Comparison of ENCODE assay signal across 8 cellular contexts in the genomic region with DNA sequence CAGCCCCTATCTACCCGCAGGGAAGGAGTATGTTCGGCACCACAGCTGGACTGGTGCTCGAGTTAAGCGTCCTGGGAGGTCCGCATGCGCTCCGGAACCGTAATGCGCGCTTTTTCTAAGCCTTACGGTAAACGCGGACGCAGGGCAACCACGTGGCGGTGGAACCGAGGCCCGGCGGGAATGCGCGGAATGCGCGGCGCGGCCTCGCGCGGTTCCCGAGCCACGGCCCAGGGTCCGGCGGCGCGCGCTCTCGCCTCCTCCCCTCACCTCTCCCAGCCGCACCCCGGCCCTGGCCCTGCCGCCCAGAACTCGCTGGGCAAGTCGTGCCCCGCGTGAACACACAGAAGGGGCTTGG. TPM values are rescaled to one million over a fixed set of nuclear protein-coding genes. Genes with fewer than 3 reads are reported as not detected.
DNase-seq lines count a peak whose midpoint lies in the region; ATAC-seq and TF ChIP-seq lines count a peak whose summit lies in the region.

No MANE protein-coding gene starts in this region.

- H3K4me1 ChIP-seq in rectal smooth muscle tissue (ENCODE audit: control insufficient read depth, insufficient read depth, low read length) = no peaks in the 10 kb centered on the region

- peaks cover 13% of the 10 kb centered on the region for H3K27me3 ChIP-seq in rectal smooth muscle tissue (ENCODE audit: control insufficient read depth, insufficient read depth, low read length)

- no peak overlapping the region for H3K9ac ChIP-seq in rectal smooth muscle tissue (ENCODE audit: low read length)

- no peak for ATAC-seq in GM19023 (IDR thresholded peaks at IDR 0.05; ENCODE audit: unreplicated experiment)
- no peak for ATAC-seq in HG02678 (IDR thresholded peaks at IDR 0.05; ENCODE audit: unreplicated experiment)

- in situ Hi-C loops in astrocyte of the cerebellum (cut with HindIII; ENCODE audit: low sequenced_read_pairs) = no loop called here

- TF ChIP-seq CTCF in astrocyte of the cerebellum (IDR thresholded peaks at IDR 0.05; ENCODE audit: low read depth, low read length, missing control alignments) = no peak

- no peaks in the 10 kb centered on the region for H3K36me3 ChIP-seq in rectal smooth muscle tissue (ENCODE audit: control insufficient read depth, insufficient read depth, low read length)

- no peak overlapping the region for H3K27ac ChIP-seq in rectal smooth muscle tissue (ENCODE audit: low read depth, low read length)

- H3K4me3 ChIP-seq in astrocyte of the cerebellum (ENCODE audit: low read depth, low read length) (peak overlapping the region; percentile 24), rectal smooth muscle tissue (ENCODE audit: low read length) (peak overlapping the region; percentile 52)

- DNase-seq in HT-29 (ENCODE audit: low spot score) (peak; percentile 90), astrocyte of the cerebellum (ENCODE audit: low read depth) (peak; percentile 78), hippocampal formation (lab: John Stamatoyannopoulos, UW) (peak; percentile 13 to 29), GDM1 (lab: John Stamatoyannopoulos, UW) (no peak), H4 (ENCODE audit: low spot score) (no peak)

RNA-seq across cellular contexts. Expression of a gene that starts 4.5 kb away (rescaled TPM):
- 134 and 151 TPM in 2 replicates for total RNA-seq in HT-29 (2014; rRNA removed; shearing (Covaris generic))
- 67.5 and 80.4 TPM in 2 replicates for total RNA-seq in H4 (2014; rRNA removed; shearing (Covaris generic))

RNA-seq across cellular contexts. Expression of a gene that starts 38.7 kb away (rescaled TPM):
- total RNA-seq in HT-29 (2014; rRNA removed; shearing (Covaris generic)) = 31.7 and 40.1 TPM in 2 replicates
- 3.2 and 8.5 TPM in 2 replicates for total RNA-seq in H4 (2014; rRNA removed; shearing (Covaris generic))

Comparison
In these comparisons a context has a peak if more than half of its experiments do, and no peak if none do; other contexts are left out.
1. DNase-seq: peak in HT-29 (single experiment), astrocyte of the cerebellum (single experiment) and hippocampal formation (2 of 2); none in GDM1 (single experiment) and H4 (single experiment).